In the genomic region with DNA sequence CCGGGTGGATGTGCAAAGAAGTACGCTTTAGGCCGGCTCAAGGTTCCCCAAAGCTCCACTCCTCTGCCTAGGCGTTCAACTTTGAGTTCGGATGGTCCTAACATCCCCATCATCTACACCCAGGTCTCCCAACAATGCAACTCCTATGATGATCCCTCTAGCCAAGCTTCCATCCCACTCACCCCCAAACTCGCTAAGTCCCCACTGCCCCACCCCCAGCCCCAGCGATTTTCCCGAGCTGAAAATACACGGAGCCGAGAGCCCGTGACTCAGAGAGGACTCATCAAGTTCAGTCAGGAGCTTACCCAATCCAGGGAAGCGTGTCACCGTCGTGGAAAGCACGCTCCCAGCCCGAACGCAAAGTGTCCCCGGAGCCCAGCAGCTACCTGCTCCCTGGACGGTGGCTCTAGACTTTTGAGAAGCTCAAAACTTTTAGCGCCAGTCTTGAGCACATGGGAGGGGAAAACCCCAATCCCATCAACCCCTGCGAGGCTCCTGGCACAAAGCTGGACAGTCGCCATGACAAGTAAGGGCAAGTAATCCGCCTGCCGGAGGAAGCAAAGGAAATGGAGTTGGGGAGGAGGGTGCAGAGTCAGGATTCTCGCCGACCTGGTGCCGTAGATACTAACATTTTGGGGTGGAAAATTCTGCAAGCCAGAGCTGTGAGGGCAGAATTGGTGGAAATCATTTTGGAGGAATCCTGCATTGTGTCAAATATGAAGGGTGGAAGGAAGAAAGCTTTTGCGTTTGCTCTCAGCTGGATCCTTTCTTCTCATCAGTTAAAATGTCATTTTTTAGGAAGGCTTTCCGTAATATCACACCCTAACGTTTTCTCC, we compare ENCODE assay signal across 2 cellular contexts.
TF ChIP-seq lines count a peak whose summit lies in the region.

TSS of gene TP53 (minus strand) at position 419 of the 836 bp plus-strand sequence. CDS start 10,896 bp downstream, outside the sequence.

TF ChIP-seq in HEK293, 187 proteins besides CTCF, POLR2A, EP300 and RAD21 (continued from another document and continues in another):
- TF ChIP-seq INSM2 (tag by site-specific recombination; IDR thresholded peaks at IDR 0.05) (peak; percentile 67; the same call in 1 of the 2 replicates), ZNF776 (tag by site-specific recombination; IDR thresholded peaks at IDR 0.05; ENCODE audit: borderline replicate concordance) (no peak), ZNF133 (tag by site-specific recombination; IDR thresholded peaks at IDR 0.05) (no peak), GLI4 (tag by site-specific recombination; IDR thresholded peaks at IDR 0.05) (no peak), ZNF350 (tag by site-specific recombination; IDR thresholded peaks at IDR 0.05) (no peak), ZNF433 (tag by site-specific recombination; IDR thresholded peaks at IDR 0.05; ENCODE audit: low read depth) (no peak), ZIC2 (tag by site-specific recombination; IDR thresholded peaks at IDR 0.05) (no peak), HOXD13 (CRISPR knock-in tag; IDR thresholded peaks at IDR 0.05; ENCODE audit: borderline replicate concordance) (no peak), ZNF302 (tag by site-specific recombination; IDR thresholded peaks at IDR 0.05; ENCODE audit: low read depth) (no peak), ZNF121 (tag by site-specific recombination; IDR thresholded peaks at IDR 0.05) (no peak), KLF7 (tag by site-specific recombination; IDR thresholded peaks at IDR 0.05; ENCODE audit: borderline replicate concordance) (0 out of 2 replicates have a peak, but pooled peaks have one; percentile 67), RBAK (tag by site-specific recombination; IDR thresholded peaks at IDR 0.05) (no peak), ZNF140 (tag by site-specific recombination; IDR thresholded peaks at IDR 0.05) (no peak)
- TF ChIP-seq, protein P1, sequence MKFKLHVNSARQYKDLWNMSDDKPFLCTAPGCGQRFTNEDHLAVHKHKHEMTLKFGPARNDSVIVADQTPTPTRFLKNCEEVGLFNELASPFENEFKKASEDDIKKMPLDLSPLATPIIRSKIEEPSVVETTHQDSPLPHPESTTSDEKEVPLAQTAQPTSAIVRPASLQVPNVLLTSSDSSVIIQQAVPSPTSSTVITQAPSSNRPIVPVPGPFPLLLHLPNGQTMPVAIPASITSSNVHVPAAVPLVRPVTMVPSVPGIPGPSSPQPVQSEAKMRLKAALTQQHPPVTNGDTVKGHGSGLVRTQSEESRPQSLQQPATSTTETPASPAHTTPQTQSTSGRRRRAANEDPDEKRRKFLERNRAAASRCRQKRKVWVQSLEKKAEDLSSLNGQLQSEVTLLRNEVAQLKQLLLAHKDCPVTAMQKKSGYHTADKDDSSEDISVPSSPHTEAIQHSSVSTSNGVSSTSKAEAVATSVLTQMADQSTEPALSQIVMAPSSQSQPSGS (tag by site-specific recombination; IDR thresholded peaks at IDR 0.05; ENCODE audit: low read depth): no peak
- TF ChIP-seq, protein P2, sequence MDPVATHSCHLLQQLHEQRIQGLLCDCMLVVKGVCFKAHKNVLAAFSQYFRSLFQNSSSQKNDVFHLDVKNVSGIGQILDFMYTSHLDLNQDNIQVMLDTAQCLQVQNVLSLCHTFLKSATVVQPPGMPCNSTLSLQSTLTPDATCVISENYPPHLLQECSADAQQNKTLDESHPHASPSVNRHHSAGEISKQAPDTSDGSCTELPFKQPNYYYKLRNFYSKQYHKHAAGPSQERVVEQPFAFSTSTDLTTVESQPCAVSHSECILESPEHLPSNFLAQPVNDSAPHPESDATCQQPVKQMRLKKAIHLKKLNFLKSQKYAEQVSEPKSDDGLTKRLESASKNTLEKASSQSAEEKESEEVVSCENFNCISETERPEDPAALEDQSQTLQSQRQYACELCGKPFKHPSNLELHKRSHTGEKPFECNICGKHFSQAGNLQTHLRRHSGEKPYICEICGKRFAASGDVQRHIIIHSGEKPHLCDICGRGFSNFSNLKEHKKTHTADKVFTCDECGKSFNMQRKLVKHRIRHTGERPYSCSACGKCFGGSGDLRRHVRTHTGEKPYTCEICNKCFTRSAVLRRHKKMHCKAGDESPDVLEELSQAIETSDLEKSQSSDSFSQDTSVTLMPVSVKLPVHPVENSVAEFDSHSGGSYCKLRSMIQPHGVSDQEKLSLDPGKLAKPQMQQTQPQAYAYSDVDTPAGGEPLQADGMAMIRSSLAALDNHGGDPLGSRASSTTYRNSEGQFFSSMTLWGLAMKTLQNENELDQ (tag by site-specific recombination; IDR thresholded peaks at IDR 0.05; ENCODE audit: low read depth): no peak
- TF ChIP-seq, protein P3, sequence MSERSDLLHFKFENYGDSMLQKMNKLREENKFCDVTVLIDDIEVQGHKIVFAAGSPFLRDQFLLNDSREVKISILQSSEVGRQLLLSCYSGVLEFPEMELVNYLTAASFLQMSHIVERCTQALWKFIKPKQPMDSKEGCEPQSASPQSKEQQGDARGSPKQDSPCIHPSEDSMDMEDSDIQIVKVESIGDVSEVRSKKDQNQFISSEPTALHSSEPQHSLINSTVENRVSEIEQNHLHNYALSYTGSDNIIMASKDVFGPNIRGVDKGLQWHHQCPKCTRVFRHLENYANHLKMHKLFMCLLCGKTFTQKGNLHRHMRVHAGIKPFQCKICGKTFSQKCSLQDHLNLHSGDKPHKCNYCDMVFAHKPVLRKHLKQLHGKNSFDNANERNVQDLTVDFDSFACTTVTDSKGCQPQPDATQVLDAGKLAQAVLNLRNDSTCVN (tag by site-specific recombination; optimal IDR thresholded peaks at IDR 0.05): peak; percentile 32
- TF ChIP-seq, protein P4, sequence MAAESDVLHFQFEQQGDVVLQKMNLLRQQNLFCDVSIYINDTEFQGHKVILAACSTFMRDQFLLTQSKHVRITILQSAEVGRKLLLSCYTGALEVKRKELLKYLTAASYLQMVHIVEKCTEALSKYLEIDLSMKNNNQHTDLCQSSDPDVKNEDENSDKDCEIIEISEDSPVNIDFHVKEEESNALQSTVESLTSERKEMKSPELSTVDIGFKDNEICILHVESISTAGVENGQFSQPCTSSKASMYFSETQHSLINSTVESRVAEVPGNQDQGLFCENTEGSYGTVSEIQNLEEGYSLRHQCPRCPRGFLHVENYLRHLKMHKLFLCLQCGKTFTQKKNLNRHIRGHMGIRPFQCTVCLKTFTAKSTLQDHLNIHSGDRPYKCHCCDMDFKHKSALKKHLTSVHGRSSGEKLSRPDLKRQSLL (tag by site-specific recombination; IDR thresholded peaks at IDR 0.05): peak; percentile 90

TF ChIP-seq in GM12878, 131 proteins besides CTCF, POLR2A, EP300 and RAD21 (continued from another document and continues in another):
- TF ChIP-seq USF1 (IDR thresholded peaks at IDR 0.05; ENCODE audit: borderline replicate concordance, extremely low read length, insufficient read depth, low read depth, low read length) (peak; percentile 16), POU2F2 (IDR thresholded peaks at IDR 0.05; ENCODE audit: borderline replicate concordance, low read depth, low read length) (peak; percentile 96), POLR2AphosphoS5 (IDR thresholded peaks at IDR 0.05; ENCODE audit: low read length) (peak; percentile 99), EZH2 (IDR thresholded peaks at IDR 0.05; ENCODE audit: borderline replicate concordance, control insufficient read depth, low read depth, low read length) (no peak), PAX5 (IDR thresholded peaks at IDR 0.05; ENCODE audit: borderline replicate concordance, low read depth, low read length) (no peak), ASH2L (IDR thresholded peaks at IDR 0.05; ENCODE audit: borderline replicate concordance, low read depth) (no peak), RAD51 (IDR thresholded peaks at IDR 0.05) (peak; percentile 62), FOS (IDR thresholded peaks at IDR 0.05; ENCODE audit: borderline replicate concordance, extremely low read depth, insufficient read length) (no peak), MEF2A (IDR thresholded peaks at IDR 0.05; ENCODE audit: insufficient read depth, low read depth, low read length) (no peak), ZBTB40 (IDR thresholded peaks at IDR 0.05; ENCODE audit: borderline replicate concordance) (no peak), LARP7 (IDR thresholded peaks at IDR 0.05) (no peak; the same call in 1 of the 2 replicates), ELK1 (IDR thresholded peaks at IDR 0.05; ENCODE audit: low read depth, low read length) (no peak)
- TF ChIP-seq, protein P5, sequence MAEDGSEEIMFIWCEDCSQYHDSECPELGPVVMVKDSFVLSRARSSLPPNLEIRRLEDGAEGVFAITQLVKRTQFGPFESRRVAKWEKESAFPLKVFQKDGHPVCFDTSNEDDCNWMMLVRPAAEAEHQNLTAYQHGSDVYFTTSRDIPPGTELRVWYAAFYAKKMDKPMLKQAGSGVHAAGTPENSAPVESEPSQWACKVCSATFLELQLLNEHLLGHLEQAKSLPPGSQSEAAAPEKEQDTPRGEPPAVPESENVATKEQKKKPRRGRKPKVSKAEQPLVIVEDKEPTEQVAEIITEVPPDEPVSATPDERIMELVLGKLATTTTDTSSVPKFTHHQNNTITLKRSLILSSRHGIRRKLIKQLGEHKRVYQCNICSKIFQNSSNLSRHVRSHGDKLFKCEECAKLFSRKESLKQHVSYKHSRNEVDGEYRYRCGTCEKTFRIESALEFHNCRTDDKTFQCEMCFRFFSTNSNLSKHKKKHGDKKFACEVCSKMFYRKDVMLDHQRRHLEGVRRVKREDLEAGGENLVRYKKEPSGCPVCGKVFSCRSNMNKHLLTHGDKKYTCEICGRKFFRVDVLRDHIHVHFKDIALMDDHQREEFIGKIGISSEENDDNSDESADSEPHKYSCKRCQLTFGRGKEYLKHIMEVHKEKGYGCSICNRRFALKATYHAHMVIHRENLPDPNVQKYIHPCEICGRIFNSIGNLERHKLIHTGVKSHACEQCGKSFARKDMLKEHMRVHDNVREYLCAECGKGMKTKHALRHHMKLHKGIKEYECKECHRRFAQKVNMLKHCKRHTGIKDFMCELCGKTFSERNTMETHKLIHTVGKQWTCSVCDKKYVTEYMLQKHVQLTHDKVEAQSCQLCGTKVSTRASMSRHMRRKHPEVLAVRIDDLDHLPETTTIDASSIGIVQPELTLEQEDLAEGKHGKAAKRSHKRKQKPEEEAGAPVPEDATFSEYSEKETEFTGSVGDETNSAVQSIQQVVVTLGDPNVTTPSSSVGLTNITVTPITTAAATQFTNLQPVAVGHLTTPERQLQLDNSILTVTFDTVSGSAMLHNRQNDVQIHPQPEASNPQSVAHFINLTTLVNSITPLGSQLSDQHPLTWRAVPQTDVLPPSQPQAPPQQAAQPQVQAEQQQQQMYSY (CRISPR knock-in tag; IDR thresholded peaks at IDR 0.05): no peak
- TF ChIP-seq, protein P6, sequence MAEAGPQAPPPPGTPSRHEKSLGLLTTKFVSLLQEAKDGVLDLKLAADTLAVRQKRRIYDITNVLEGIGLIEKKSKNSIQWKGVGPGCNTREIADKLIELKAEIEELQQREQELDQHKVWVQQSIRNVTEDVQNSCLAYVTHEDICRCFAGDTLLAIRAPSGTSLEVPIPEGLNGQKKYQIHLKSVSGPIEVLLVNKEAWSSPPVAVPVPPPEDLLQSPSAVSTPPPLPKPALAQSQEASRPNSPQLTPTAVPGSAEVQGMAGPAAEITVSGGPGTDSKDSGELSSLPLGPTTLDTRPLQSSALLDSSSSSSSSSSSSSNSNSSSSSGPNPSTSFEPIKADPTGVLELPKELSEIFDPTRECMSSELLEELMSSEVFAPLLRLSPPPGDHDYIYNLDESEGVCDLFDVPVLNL (IDR thresholded peaks at IDR 0.05; ENCODE audit: low read depth, low read length): no peak; the same call in 1 of the 2 replicates
- TF ChIP-seq, protein P7, sequence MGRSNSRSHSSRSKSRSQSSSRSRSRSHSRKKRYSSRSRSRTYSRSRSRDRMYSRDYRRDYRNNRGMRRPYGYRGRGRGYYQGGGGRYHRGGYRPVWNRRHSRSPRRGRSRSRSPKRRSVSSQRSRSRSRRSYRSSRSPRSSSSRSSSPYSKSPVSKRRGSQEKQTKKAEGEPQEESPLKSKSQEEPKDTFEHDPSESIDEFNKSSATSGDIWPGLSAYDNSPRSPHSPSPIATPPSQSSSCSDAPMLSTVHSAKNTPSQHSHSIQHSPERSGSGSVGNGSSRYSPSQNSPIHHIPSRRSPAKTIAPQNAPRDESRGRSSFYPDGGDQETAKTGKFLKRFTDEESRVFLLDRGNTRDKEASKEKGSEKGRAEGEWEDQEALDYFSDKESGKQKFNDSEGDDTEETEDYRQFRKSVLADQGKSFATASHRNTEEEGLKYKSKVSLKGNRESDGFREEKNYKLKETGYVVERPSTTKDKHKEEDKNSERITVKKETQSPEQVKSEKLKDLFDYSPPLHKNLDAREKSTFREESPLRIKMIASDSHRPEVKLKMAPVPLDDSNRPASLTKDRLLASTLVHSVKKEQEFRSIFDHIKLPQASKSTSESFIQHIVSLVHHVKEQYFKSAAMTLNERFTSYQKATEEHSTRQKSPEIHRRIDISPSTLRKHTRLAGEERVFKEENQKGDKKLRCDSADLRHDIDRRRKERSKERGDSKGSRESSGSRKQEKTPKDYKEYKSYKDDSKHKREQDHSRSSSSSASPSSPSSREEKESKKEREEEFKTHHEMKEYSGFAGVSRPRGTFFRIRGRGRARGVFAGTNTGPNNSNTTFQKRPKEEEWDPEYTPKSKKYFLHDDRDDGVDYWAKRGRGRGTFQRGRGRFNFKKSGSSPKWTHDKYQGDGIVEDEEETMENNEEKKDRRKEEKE (IDR thresholded peaks at IDR 0.05): no peak
